1 cellular context compared by ENCODE assay signal in the genomic region with DNA sequence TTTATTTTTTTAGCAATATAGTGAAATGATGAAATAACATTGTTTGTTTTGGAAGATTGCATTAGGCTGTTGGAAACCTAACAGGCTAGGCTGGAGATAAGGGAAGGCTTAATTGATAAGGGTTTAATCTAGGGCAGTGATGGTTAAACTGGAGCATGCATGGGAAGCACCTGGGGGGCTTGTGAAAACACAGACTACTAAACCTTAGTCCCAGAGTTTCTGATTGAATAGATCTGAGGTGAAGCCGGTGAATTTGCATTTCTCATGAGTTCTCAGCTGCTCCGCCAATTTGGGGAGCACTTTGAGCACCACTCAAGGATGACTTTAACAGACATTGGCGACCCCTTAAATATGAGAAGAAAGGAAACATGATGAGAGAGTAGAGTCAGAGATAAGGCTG.
TF ChIP-seq lines count a peak whose summit lies in the region.

No MANE protein-coding gene starts in this region.

TF ChIP-seq in GM23338, 12 proteins besides CTCF, POLR2A, EP300 and RAD21 (continued from another document):
- TF ChIP-seq, protein P1, sequence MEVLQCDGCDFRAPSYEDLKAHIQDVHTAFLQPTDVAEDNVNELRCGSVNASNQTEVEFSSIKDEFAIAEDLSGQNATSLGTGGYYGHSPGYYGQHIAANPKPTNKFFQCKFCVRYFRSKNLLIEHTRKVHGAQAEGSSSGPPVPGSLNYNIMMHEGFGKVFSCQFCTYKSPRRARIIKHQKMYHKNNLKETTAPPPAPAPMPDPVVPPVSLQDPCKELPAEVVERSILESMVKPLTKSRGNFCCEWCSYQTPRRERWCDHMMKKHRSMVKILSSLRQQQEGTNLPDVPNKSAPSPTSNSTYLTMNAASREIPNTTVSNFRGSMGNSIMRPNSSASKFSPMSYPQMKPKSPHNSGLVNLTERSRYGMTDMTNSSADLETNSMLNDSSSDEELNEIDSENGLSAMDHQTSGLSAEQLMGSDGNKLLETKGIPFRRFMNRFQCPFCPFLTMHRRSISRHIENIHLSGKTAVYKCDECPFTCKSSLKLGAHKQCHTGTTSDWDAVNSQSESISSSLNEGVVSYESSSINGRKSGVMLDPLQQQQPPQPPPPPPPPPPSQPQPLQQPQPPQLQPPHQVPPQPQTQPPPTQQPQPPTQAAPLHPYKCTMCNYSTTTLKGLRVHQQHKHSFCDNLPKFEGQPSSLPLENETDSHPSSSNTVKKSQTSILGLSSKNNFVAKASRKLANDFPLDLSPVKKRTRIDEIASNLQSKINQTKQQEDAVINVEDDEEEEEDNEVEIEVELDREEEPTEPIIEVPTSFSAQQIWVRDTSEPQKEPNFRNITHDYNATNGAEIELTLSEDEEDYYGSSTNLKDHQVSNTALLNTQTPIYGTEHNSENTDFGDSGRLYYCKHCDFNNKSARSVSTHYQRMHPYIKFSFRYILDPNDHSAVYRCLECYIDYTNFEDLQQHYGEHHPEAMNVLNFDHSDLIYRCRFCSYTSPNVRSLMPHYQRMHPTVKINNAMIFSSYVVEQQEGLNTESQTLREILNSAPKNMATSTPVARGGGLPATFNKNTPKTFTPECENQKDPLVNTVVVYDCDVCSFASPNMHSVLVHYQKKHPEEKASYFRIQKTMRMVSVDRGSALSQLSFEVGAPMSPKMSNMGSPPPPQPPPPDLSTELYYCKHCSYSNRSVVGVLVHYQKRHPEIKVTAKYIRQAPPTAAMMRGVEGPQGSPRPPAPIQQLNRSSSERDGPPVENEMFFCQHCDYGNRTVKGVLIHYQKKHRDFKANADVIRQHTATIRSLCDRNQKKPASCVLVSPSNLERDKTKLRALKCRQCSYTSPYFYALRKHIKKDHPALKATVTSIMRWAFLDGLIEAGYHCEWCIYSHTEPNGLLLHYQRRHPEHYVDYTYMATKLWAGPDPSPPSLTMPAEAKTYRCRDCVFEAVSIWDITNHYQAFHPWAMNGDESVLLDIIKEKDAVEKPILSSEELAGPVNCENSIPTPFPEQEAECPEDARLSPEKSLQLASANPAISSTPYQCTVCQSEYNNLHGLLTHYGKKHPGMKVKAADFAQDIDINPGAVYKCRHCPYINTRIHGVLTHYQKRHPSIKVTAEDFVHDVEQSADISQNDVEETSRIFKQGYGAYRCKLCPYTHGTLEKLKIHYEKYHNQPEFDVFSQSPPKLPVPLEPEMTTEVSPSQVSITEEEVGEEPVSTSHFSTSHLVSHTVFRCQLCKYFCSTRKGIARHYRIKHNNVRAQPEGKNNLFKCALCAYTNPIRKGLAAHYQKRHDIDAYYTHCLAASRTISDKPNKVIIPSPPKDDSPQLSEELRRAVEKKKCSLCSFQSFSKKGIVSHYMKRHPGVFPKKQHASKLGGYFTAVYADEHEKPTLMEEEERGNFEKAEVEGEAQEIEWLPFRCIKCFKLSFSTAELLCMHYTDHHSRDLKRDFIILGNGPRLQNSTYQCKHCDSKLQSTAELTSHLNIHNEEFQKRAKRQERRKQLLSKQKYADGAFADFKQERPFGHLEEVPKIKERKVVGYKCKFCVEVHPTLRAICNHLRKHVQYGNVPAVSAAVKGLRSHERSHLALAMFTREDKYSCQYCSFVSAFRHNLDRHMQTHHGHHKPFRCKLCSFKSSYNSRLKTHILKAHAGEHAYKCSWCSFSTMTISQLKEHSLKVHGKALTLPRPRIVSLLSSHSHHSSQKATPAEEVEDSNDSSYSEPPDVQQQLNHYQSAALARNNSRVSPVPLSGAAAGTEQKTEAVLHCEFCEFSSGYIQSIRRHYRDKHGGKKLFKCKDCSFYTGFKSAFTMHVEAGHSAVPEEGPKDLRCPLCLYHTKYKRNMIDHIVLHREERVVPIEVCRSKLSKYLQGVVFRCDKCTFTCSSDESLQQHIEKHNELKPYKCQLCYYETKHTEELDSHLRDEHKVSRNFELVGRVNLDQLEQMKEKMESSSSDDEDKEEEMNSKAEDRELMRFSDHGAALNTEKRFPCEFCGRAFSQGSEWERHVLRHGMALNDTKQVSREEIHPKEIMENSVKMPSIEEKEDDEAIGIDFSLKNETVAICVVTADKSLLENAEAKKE (CRISPR knock-in tag; IDR thresholded peaks at IDR 0.05), result no peak
- no peak for TF ChIP-seq EZH2 (IDR thresholded peaks at IDR 0.05; ENCODE audit: low read depth, unreplicated experiment)
- TF ChIP-seq CREB1 (CRISPR knock-in tag; IDR thresholded peaks at IDR 0.05; ENCODE audit: low read depth), result no peak
- TF ChIP-seq JUNB (IDR thresholded peaks at IDR 0.05; ENCODE audit: unreplicated experiment), result no peak
- TF ChIP-seq NANOG (IDR thresholded peaks at IDR 0.05; ENCODE audit: borderline replicate concordance), result no peak
